ENCODE assay signal across 1 cellular context in the genomic region with DNA sequence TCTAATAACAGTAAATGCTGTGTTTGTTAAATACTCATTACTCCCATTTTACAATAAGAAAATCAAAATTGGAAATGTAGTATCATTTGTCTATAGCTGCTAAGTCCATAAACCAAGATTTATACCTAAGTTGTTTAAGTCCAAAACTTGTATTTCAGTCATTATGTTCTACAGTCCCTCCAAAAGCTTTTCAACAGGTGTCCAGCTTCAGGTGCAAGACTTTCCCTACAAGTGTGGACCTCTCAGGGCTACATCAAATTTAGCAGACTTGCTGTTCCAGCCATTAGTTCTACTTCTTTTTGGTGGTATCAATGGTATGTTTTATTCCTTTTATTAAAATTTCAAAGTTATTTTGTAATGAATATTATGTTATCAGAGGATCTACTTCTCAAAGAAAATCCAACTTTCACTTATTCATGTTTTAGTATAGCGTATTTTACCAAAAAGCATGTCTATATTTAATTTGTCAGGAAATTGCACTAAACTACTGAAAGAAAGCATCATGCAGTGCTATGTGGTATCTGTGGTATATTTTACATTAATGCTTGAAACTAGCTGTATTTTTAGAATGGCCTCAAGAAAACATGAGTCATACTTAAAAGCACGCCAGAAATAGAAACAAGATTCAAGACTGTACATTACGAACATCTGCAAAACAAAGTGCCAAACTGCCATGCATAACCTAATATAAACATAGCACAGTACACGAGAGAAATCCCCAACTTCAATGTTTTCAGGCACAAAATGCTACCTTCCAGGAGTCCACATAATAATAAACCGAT.
A peak's percentile ranks its signal among the peaks of the same experiment; 100 is the strongest.
TF ChIP-seq lines count a peak whose summit lies in the region.

No MANE protein-coding gene starts in this region.

TF ChIP-seq in GM12878, 131 proteins besides CTCF, POLR2A, EP300 and RAD21 (continued from another document and continues in another):
- TF ChIP-seq RELB (IDR thresholded peaks at IDR 0.05; ENCODE audit: low read depth) (peak; percentile 93), ZBED1 (IDR thresholded peaks at IDR 0.05; ENCODE audit: borderline replicate concordance) (peak; percentile 90; the same call in 1 of the 2 replicates), ZSCAN29 (IDR thresholded peaks at IDR 0.05) (no peak; the same call in 1 of the 2 replicates), LARP7 (IDR thresholded peaks at IDR 0.05) (no peak), CBX5 (IDR thresholded peaks at IDR 0.05; ENCODE audit: low read depth) (peak; percentile 98), HSF1 (IDR thresholded peaks at IDR 0.05; ENCODE audit: low read depth, low read length) (no peak), ZNF274 (IDR thresholded peaks at IDR 0.05; ENCODE audit: insufficient read depth, insufficient read length) (no peak), SUZ12 (IDR thresholded peaks at IDR 0.05; ENCODE audit: unreplicated experiment) (no peak), KLF5 (IDR thresholded peaks at IDR 0.05; ENCODE audit: partially characterized antibody) (peak; percentile 72), NFYA (IDR thresholded peaks at IDR 0.05; ENCODE audit: borderline replicate concordance, low read depth, low read length) (no peak), NR2C1 (IDR thresholded peaks at IDR 0.05) (no peak), RFX5 (IDR thresholded peaks at IDR 0.05; ENCODE audit: low read depth, low read length) (no peak), NKRF (conservative IDR thresholded peaks at IDR 0.05) (no peak), RUNX3 (IDR thresholded peaks at IDR 0.05; ENCODE audit: low read length) (peak; percentile 100), ATF7 (IDR thresholded peaks at IDR 0.05; ENCODE audit: low read depth) (peak; percentile 98), NFXL1 (IDR thresholded peaks at IDR 0.05; ENCODE audit: borderline replicate concordance) (no peak), POLR2AphosphoS2 (IDR thresholded peaks at IDR 0.05; ENCODE audit: low read depth, low read length) (no peak), ATF3 (IDR thresholded peaks at IDR 0.05; ENCODE audit: borderline replicate concordance, extremely low read depth, low read depth, low read length) (no peak), MYC (IDR thresholded peaks at IDR 0.05; ENCODE audit: insufficient read depth, insufficient read length, insufficient replicate concordance, low read length, severe bottlenecking) (no peak), PML (IDR thresholded peaks at IDR 0.05; ENCODE audit: low read length) (peak; percentile 77; the same call in 1 of the 2 replicates), NFIC (IDR thresholded peaks at IDR 0.05; ENCODE audit: low read depth, low read length) (peak; percentile 100), SMC3 (IDR thresholded peaks at IDR 0.05; ENCODE audit: borderline replicate concordance, low read length) (peak; percentile 5; the same call in 1 of the 2 replicates), IRF4 (IDR thresholded peaks at IDR 0.05; ENCODE audit: low read depth, low read length) (0 out of 2 replicates have a peak, but pooled peaks have one; percentile 32), ZZZ3 (IDR thresholded peaks at IDR 0.05; ENCODE audit: control insufficient read depth, insufficient read length, low read depth) (no peak), ESRRA (IDR thresholded peaks at IDR 0.05; ENCODE audit: low read length) (no peak), POLR2AphosphoS5 (IDR thresholded peaks at IDR 0.05; ENCODE audit: low read length) (no peak), CHD1 (IDR thresholded peaks at IDR 0.05; ENCODE audit: low read depth, low read length) (no peak), ZNF207 (IDR thresholded peaks at IDR 0.05; ENCODE audit: borderline replicate concordance) (no peak), SMARCA5 (IDR thresholded peaks at IDR 0.05) (peak; percentile 54; the same call in 1 of the 2 replicates), ZBTB33 (IDR thresholded peaks at IDR 0.05) (no peak), SPI1 (IDR thresholded peaks at IDR 0.05; ENCODE audit: borderline replicate concordance, insufficient read depth, low read depth, low read length) (no peak), JUNB (IDR thresholded peaks at IDR 0.05) (peak; percentile 92), NBN (IDR thresholded peaks at IDR 0.05) (peak; percentile 96)
- TF ChIP-seq, protein P1, sequence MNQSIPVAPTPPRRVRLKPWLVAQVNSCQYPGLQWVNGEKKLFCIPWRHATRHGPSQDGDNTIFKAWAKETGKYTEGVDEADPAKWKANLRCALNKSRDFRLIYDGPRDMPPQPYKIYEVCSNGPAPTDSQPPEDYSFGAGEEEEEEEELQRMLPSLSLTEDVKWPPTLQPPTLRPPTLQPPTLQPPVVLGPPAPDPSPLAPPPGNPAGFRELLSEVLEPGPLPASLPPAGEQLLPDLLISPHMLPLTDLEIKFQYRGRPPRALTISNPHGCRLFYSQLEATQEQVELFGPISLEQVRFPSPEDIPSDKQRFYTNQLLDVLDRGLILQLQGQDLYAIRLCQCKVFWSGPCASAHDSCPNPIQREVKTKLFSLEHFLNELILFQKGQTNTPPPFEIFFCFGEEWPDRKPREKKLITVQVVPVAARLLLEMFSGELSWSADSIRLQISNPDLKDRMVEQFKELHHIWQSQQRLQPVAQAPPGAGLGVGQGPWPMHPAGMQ (IDR thresholded peaks at IDR 0.05; ENCODE audit: borderline replicate concordance): no peak; the same call in 1 of the 2 replicates
- TF ChIP-seq, protein P2, sequence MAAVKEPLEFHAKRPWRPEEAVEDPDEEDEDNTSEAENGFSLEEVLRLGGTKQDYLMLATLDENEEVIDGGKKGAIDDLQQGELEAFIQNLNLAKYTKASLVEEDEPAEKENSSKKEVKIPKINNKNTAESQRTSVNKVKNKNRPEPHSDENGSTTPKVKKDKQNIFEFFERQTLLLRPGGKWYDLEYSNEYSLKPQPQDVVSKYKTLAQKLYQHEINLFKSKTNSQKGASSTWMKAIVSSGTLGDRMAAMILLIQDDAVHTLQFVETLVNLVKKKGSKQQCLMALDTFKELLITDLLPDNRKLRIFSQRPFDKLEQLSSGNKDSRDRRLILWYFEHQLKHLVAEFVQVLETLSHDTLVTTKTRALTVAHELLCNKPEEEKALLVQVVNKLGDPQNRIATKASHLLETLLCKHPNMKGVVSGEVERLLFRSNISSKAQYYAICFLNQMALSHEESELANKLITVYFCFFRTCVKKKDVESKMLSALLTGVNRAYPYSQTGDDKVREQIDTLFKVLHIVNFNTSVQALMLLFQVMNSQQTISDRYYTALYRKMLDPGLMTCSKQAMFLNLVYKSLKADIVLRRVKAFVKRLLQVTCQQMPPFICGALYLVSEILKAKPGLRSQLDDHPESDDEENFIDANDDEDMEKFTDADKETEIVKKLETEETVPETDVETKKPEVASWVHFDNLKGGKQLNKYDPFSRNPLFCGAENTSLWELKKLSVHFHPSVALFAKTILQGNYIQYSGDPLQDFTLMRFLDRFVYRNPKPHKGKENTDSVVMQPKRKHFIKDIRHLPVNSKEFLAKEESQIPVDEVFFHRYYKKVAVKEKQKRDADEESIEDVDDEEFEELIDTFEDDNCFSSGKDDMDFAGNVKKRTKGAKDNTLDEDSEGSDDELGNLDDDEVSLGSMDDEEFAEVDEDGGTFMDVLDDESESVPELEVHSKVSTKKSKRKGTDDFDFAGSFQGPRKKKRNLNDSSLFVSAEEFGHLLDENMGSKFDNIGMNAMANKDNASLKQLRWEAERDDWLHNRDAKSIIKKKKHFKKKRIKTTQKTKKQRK (IDR thresholded peaks at IDR 0.05; ENCODE audit: low read depth, low read length): no peak
- TF ChIP-seq, protein P3, sequence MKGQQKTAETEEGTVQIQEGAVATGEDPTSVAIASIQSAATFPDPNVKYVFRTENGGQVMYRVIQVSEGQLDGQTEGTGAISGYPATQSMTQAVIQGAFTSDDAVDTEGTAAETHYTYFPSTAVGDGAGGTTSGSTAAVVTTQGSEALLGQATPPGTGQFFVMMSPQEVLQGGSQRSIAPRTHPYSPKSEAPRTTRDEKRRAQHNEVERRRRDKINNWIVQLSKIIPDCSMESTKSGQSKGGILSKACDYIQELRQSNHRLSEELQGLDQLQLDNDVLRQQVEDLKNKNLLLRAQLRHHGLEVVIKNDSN (IDR thresholded peaks at IDR 0.05; ENCODE audit: borderline replicate concordance, extremely low read length, insufficient read depth, low read depth, low read length): no peak
- TF ChIP-seq, protein P4, sequence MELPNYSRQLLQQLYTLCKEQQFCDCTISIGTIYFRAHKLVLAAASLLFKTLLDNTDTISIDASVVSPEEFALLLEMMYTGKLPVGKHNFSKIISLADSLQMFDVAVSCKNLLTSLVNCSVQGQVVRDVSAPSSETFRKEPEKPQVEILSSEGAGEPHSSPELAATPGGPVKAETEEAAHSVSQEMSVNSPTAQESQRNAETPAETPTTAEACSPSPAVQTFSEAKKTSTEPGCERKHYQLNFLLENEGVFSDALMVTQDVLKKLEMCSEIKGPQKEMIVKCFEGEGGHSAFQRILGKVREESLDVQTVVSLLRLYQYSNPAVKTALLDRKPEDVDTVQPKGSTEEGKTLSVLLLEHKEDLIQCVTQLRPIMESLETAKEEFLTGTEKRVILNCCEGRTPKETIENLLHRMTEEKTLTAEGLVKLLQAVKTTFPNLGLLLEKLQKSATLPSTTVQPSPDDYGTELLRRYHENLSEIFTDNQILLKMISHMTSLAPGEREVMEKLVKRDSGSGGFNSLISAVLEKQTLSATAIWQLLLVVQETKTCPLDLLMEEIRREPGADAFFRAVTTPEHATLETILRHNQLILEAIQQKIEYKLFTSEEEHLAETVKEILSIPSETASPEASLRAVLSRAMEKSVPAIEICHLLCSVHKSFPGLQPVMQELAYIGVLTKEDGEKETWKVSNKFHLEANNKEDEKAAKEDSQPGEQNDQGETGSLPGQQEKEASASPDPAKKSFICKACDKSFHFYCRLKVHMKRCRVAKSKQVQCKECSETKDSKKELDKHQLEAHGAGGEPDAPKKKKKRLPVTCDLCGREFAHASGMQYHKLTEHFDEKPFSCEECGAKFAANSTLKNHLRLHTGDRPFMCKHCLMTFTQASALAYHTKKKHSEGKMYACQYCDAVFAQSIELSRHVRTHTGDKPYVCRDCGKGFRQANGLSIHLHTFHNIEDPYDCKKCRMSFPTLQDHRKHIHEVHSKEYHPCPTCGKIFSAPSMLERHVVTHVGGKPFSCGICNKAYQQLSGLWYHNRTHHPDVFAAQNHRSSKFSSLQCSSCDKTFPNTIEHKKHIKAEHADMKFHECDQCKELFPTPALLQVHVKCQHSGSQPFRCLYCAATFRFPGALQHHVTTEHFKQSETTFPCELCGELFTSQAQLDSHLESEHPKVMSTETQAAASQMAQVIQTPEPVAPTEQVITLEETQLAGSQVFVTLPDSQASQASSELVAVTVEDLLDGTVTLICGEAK (IDR thresholded peaks at IDR 0.05; ENCODE audit: borderline replicate concordance): no peak; the same call in 1 of the 2 replicates
- TF ChIP-seq, protein P5, sequence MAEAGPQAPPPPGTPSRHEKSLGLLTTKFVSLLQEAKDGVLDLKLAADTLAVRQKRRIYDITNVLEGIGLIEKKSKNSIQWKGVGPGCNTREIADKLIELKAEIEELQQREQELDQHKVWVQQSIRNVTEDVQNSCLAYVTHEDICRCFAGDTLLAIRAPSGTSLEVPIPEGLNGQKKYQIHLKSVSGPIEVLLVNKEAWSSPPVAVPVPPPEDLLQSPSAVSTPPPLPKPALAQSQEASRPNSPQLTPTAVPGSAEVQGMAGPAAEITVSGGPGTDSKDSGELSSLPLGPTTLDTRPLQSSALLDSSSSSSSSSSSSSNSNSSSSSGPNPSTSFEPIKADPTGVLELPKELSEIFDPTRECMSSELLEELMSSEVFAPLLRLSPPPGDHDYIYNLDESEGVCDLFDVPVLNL (IDR thresholded peaks at IDR 0.05; ENCODE audit: low read depth, low read length): no peak
